ENCODE assay signal across 11 cellular contexts in the genomic region with DNA sequence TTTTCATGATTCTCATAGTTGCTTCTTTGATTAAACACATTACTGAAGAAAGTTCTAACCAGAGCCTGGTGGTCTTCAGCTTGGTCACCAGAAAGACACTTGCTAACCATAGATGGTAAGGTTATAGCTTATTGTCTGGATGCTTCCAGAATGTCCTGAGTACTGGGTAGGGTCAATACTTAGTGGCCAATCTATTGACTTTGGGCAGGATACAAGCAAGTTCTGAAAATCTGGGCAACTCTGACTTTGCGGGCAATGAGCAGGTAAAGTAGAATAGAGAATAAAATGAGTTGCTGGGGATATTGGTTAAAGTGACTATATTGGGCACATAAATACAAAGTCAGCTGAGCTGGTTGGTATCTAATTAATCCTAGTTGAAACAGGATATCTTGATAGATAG.
"Had no signal": no experiment of that assay in that cellular context is flagged by ENCODE, and none has a peak within 500 bp of the region (broad histone marks: within the 10 kb centered on the region; RNA-seq: fewer than 3 reads in every experiment).

No MANE protein-coding gene starts in this region.

- H3K9me3 ChIP-seq: HAP-1 had no signal

- DNase-seq: GM23248, GOT3, H7, H9, HCEC 1CT, HFFc6 had no signal

- H3K4me3 ChIP-seq: GM23248, GM23338, HAP-1 had no signal

- ATAC-seq: GM23338, HCT116 had no signal

- FAIRE-seq: H1, H54 had no signal

- H3K27ac ChIP-seq: GM23248 had no signal

- H3K9ac ChIP-seq: GM23248 had no signal

- H3K36me3 ChIP-seq: HAP-1 had no signal

- H3K4me2 ChIP-seq: GM23338 had no signal

- H3K4me1 ChIP-seq: HAP-1 had no signal

- H2AFZ ChIP-seq: GM23248, GM23338 had no signal
